Comparison of ENCODE assay signal across 21 cellular contexts in genomic region chr19:4710281-4710600, GRCh38. TPM values are rescaled to one million over a fixed set of nuclear protein-coding genes. Genes with fewer than 3 reads are reported as not detected.
A peak's percentile ranks its signal among the peaks of the same experiment; 100 is the strongest.
DNase-seq lines count a peak whose midpoint lies in the region; ATAC-seq and TF ChIP-seq lines count a peak whose summit lies in the region.
"Had no signal": no experiment of that assay in that cellular context is flagged by ENCODE, and none has a peak within 500 bp of the region (broad histone marks: within the 10 kb centered on the region; RNA-seq: fewer than 3 reads in every experiment).

No MANE protein-coding gene starts in this region.

- H3K27ac Mint-ChIP-seq in effector memory CD8-positive, alpha-beta T cell = peak overlapping the region; percentile 53 to 97
- H3K27ac Mint-ChIP-seq: activated B cell treated with CpG ODN at 0.5 μM for 24 hours had no signal

- intact Hi-C loops in heart left ventricle (cut with DNase I) = no loop called here
- intact Hi-C loops in left cardiac atrium (cut with DNase I) = no loop called here
- intact Hi-C loops in colonic mucosa (cut with DNase I) = no loop called here

- no peak overlapping the region for H2BK12ac ChIP-seq in neuronal stem cell (ENCODE audit: low read length)

- no peak overlapping the region for H2BK15ac ChIP-seq in neuronal stem cell (ENCODE audit: low read length)

- H3K18ac ChIP-seq in neuronal stem cell (ENCODE audit: low read length) = no peak overlapping the region

- H3K14ac ChIP-seq in neuronal stem cell (ENCODE audit: low read length) = no peak overlapping the region

- H3K9ac ChIP-seq in neuronal stem cell (ENCODE audit: low read depth, low read length, poor library complexity) (peak overlapping the region; percentile 21), colonic mucosa (ENCODE audit: low read depth in 2 of 2, low read length in 2 of 2) (no peak overlapping the region)

- no peak for TF ChIP-seq EP300 in upper lobe of left lung (IDR thresholded peaks at IDR 0.05)

- no peak overlapping the region for H3K4me2 ChIP-seq in neuronal stem cell (ENCODE audit: insufficient read depth, low read length, poor library complexity, severe bottlenecking)
- H3K4me2 ChIP-seq: A549 had no signal

- H2BK120ac ChIP-seq in neuronal stem cell (ENCODE audit: low read depth, low read length) = no peak overlapping the region

- H3K36me3 ChIP-seq in heart left ventricle (peaks cover 0 to 67% (median 51%) of the 10 kb centered on the region in 9 donors), neuronal stem cell (replicated peaks in 1 of 2; ENCODE audit: control insufficient read depth in 2 of 2, insufficient read depth in 2 of 2, low read length in 2 of 2) (peaks cover 39 to 76% of the 10 kb centered on the region in 2 donors), upper lobe of left lung (peaks cover 17 to 77% (median 48%) of the 10 kb centered on the region in 4 donors), colonic mucosa (peaks cover 10% of the 10 kb centered on the region)

- H3K27ac ChIP-seq in heart left ventricle (peak overlapping the region in 10 of 12 donors; percentile 48 to 86 (median 58)), neuronal stem cell (replicated peaks; ENCODE audit: low read length) (no peak overlapping the region), upper lobe of left lung (peak overlapping the region in 3 of 4 donors; percentile 66 to 73 (median 67)), colonic mucosa (no peak overlapping the region)
- H3K27ac ChIP-seq: C4-2B, SJSA1 had no signal

- no peak for TF ChIP-seq POLR2A in heart left ventricle (IDR thresholded peaks at IDR 0.05)
- no peak for TF ChIP-seq POLR2A in upper lobe of left lung (IDR thresholded peaks at IDR 0.05)

- no peak overlapping the region for H2AK5ac ChIP-seq in neuronal stem cell (ENCODE audit: low read depth, low read length)

- H3K9me3 ChIP-seq in heart left ventricle (peaks cover 0 to 2% (median 0%) of the 10 kb centered on the region in 12 donors), neuronal stem cell (replicated peaks in 1 of 2; ENCODE audit: control insufficient read depth in 2 of 2, insufficient read depth in 1 of 2, low read depth in 1 of 2, low read length in 2 of 2) (no peaks in the 10 kb centered on the region), upper lobe of left lung (no peaks in the 10 kb centered on the region), colonic mucosa (no peaks in the 10 kb centered on the region)
- H3K9me3 ChIP-seq: A549, esophagus squamous epithelium, SJSA1 had no signal

- WGBS in heart left ventricle, 4 donors = 88 to 90% (median 89%) methylated on average over 12 to 16 of the region's 16 CpGs
- no CpG with 5 or more reads among the region's 16 CpGs for WGBS in neuronal stem cell (ENCODE audit: extremely low coverage in 2 of 2, insufficient read length in 2 of 2, insufficient replicate concordance in 1 of 2), 2 donors
- 87 to 95% methylated on average over 5 to 16 of the region's 16 CpGs for WGBS in upper lobe of left lung, 2 donors

- peaks cover 5% of the 10 kb centered on the region for H3K79me1 ChIP-seq in neuronal stem cell (ENCODE audit: low read depth, low read length)

- H3K4me1 ChIP-seq in heart left ventricle = peaks cover 2 to 64% (median 55%) of the 10 kb centered on the region in 12 donors
- no peaks in the 10 kb centered on the region for H3K4me1 ChIP-seq in neuronal stem cell (ENCODE audit: control insufficient read depth in 2 of 2, insufficient read depth in 1 of 2, low read depth in 1 of 2, low read length in 2 of 2)
- peaks cover 26 to 43% (median 37%) of the 10 kb centered on the region in 4 donors for H3K4me1 ChIP-seq in upper lobe of left lung
- peaks cover 9% of the 10 kb centered on the region for H3K4me1 ChIP-seq in colonic mucosa

- no peak overlapping the region for H4K8ac ChIP-seq in neuronal stem cell (ENCODE audit: low read depth, low read length)

- no peaks in the 10 kb centered on the region for H3K27me3 ChIP-seq in heart left ventricle
- no peaks in the 10 kb centered on the region for H3K27me3 ChIP-seq in neuronal stem cell (ENCODE audit: control insufficient read depth in 3 of 3, insufficient read depth in 3 of 3, low read depth in 1 of 3, low read length in 3 of 3)
- no peaks in the 10 kb centered on the region for H3K27me3 ChIP-seq in upper lobe of left lung
- H3K27me3 ChIP-seq in colonic mucosa = no peaks in the 10 kb centered on the region
- H3K27me3 ChIP-seq: esophagus squamous epithelium, SJSA1 had no signal

- no peak for DNase-seq in heart left ventricle
- no peak for DNase-seq in left cardiac atrium
- no peak for DNase-seq in effector memory CD8-positive, alpha-beta T cell
- no peak for DNase-seq in neuronal stem cell (ENCODE audit: low spot score)
- DNase-seq in upper lobe of left lung = no peak
- no peak for DNase-seq in foreskin melanocyte
- DNase-seq in colonic mucosa = no peak
- DNase-seq: activated B cell treated with CpG ODN at 0.5 μM for 24 hours; activated effector memory CD4-positive, alpha-beta T cell treated with anti-CD3 and anti-CD28 coated beads, Interleukin-2, amount 50 U/mL, for 16 hours; caudate nucleus; DMS 273 treated with DMSO at 0.1 percent for 48 hours; esophagus squamous epithelium; Karpas-422; NCI-H1092; NCI-H526 treated with DMSO at 0.1 percent for 48 hours; stimulated activated CD4-positive, alpha-beta T cell treated with anti-CD3 and anti-CD28 coated beads, Interleukin-4, amount 100 ng/mL, for 4 hours had no signal

- peaks cover 50% of the 10 kb centered on the region for H3K36me3 Mint-ChIP-seq in effector memory CD8-positive, alpha-beta T cell (ENCODE audit: insufficient read depth)

- ATAC-seq in heart left ventricle (no peak), left cardiac atrium (no peak), upper lobe of left lung (ENCODE audit: low FRiP score in 2 of 2) (no peak), GM21390 (IDR thresholded peaks at IDR 0.05; ENCODE audit: unreplicated experiment) (no peak)
- no peak for ATAC-seq in effector memory CD8-positive, alpha-beta T cell (replicated peaks)
- ATAC-seq: A549 had no signal

- peaks cover 15 to 23% of the 10 kb centered on the region in 2 donors for H3K4me1 Mint-ChIP-seq in effector memory CD8-positive, alpha-beta T cell (ENCODE audit: low read depth in 2 of 2)
- H3K4me1 Mint-ChIP-seq: activated B cell treated with CpG ODN at 0.5 μM for 24 hours had no signal

- H3K27me3 Mint-ChIP-seq in effector memory CD8-positive, alpha-beta T cell = no peaks in the 10 kb centered on the region
- H3K27me3 Mint-ChIP-seq: activated B cell treated with CpG ODN at 0.5 μM for 24 hours had no signal

- no peak overlapping the region for H4K91ac ChIP-seq in neuronal stem cell (ENCODE audit: low read depth, low read length, poor library complexity)

- TF ChIP-seq CTCF in heart left ventricle (IDR thresholded peaks at IDR 0.05) = no peak
- no peak for TF ChIP-seq CTCF in upper lobe of left lung (IDR thresholded peaks at IDR 0.05)
- no peak for TF ChIP-seq CTCF in colonic mucosa (IDR thresholded peaks at IDR 0.05)

- H3K23ac ChIP-seq in neuronal stem cell (ENCODE audit: low read depth, low read length, poor library complexity) = no peak overlapping the region

- H3K4me3 ChIP-seq in heart left ventricle (no peak overlapping the region), neuronal stem cell (ENCODE audit: low read length in 2 of 2) (no peak overlapping the region), upper lobe of left lung (no peak overlapping the region), colonic mucosa (no peak overlapping the region)
- H3K4me3 ChIP-seq: A549, esophagus squamous epithelium, GM12878, SJSA1 had no signal

- no peaks in the 10 kb centered on the region for H3K9me3 Mint-ChIP-seq in effector memory CD8-positive, alpha-beta T cell
- H3K9me3 Mint-ChIP-seq: activated B cell treated with CpG ODN at 0.5 μM for 24 hours had no signal

- no peak overlapping the region for H3K4me3 Mint-ChIP-seq in effector memory CD8-positive, alpha-beta T cell
- H3K4me3 Mint-ChIP-seq: activated B cell treated with CpG ODN at 0.5 μM for 24 hours had no signal

- H2AFZ ChIP-seq in neuronal stem cell (ENCODE audit: low read length) = no peak overlapping the region

- peak overlapping the region; percentile 53 for H2BK5ac ChIP-seq in neuronal stem cell (ENCODE audit: low read length)

- no peak overlapping the region for H3K4ac ChIP-seq in neuronal stem cell (ENCODE audit: low read length)

RNA-seq across cellular contexts. Expression of gene DPP9, which starts 13.4 kb away (rescaled TPM):
- total RNA-seq in heart left ventricle (10 to 100 TPM; 38.9 to 65.2 (median 47.7) TPM), left cardiac atrium (10 to 100 TPM; 41.8 to 43.0 TPM), upper lobe of left lung (100 to 1,000 TPM in 2 of 6 donors, 10 to 100 TPM in 4; 55.1 to 255 (median 89.0) TPM), colonic mucosa (100 to 1,000 TPM in 1 of 2 donors, 10 to 100 TPM in 1; 56.3 to 100 TPM)
- 10 to 100 TPM; 30.7 to 59.6 TPM for polyA plus RNA-seq in heart left ventricle
- polyA plus RNA-seq in neuronal stem cell (2013, experiment 1 of 2) = 12.1 TPM
- polyA plus RNA-seq in neuronal stem cell (2013, experiment 2 of 2) = 12.4 TPM

RNA-seq across cellular contexts. Expression of gene MYDGF, which starts 40.1 kb away (rescaled TPM):
- total RNA-seq in heart left ventricle (10 to 100 TPM; 19.1 to 49.1 (median 25.5) TPM), left cardiac atrium (10 to 100 TPM; 43.2 to 53.7 TPM), upper lobe of left lung (100 to 1,000 TPM in 1 of 6 donors, 10 to 100 TPM in 4, 1 to 10 TPM in 1; 6.3 to 121 (median 67.1) TPM), colonic mucosa (100 to 1,000 TPM; 108 to 182 TPM)
- polyA plus RNA-seq in heart left ventricle = 100 to 1,000 TPM in 1 of 2 donors, 10 to 100 TPM in 1; 33.1 to 201 TPM
- polyA plus RNA-seq in neuronal stem cell (2013, experiment 1 of 2) = 33.5 TPM
- polyA plus RNA-seq in neuronal stem cell (2013, experiment 2 of 2) = 33.9 TPM

Comparison
In these comparisons a context has a peak if more than half of its experiments do, and no peak if none do; other contexts are left out.
1. H3K27ac ChIP-seq: peak in heart left ventricle (10 of 12) and upper lobe of left lung (3 of 4); none in neuronal stem cell (single experiment) and colonic mucosa (single experiment).